Comparison of ENCODE assay signal across 8 cellular contexts in genomic region chr2:70123051-70123828, GRCh38. TPM values are rescaled to one million over a fixed set of nuclear protein-coding genes. Genes with fewer than 3 reads are reported as not detected.
DNase-seq lines count a peak whose midpoint lies in the region; ATAC-seq and TF ChIP-seq lines count a peak whose summit lies in the region.

No MANE protein-coding gene starts in this region.

- TF ChIP-seq CTCF in GM12865 (IDR thresholded peaks at IDR 0.05; ENCODE audit: insufficient read depth, low read depth, low read length, missing control alignments) = no peak
- TF ChIP-seq CTCF in Peyer's patch (IDR thresholded peaks at IDR 0.05) = no peak
- no peak for TF ChIP-seq CTCF in endothelial cell (IDR thresholded peaks at IDR 0.05; ENCODE audit: unreplicated experiment)

- H3K9me3 Mint-ChIP-seq in endothelial cell (ENCODE audit: unreplicated experiment) (no peaks in the 10 kb centered on the region), naive B cell (peaks cover 0 to 4% (median 0%) of the 10 kb centered on the region in 7 donors)

- H3K36me3 Mint-ChIP-seq in endothelial cell (ENCODE audit: low read depth, unreplicated experiment) (peaks cover 15% of the 10 kb centered on the region), naive B cell (no peaks in the 10 kb centered on the region)

- H3K27ac ChIP-seq in Peyer's patch = peak overlapping the region; percentile 96 to 100 (median 97)

- no peaks in the 10 kb centered on the region for H3K36me3 ChIP-seq in Peyer's patch

- H3K4me3 Mint-ChIP-seq in endothelial cell (ENCODE audit: unreplicated experiment) (peak overlapping the region; percentile 97), naive B cell (peak overlapping the region; percentile 79 to 98 (median 96))

- TF ChIP-seq POLR2A in Peyer's patch (IDR thresholded peaks at IDR 0.05) = no peak

- no peaks in the 10 kb centered on the region for H3K9me3 ChIP-seq in Peyer's patch

- H3K4me1 Mint-ChIP-seq in endothelial cell (ENCODE audit: unreplicated experiment) = peaks cover 45% of the 10 kb centered on the region
- peaks cover 48 to 85% (median 81%) of the 10 kb centered on the region in 3 donors for H3K4me1 Mint-ChIP-seq in naive B cell

- H3K27ac Mint-ChIP-seq in endothelial cell (ENCODE audit: unreplicated experiment) (peak overlapping the region; percentile 100), naive B cell (peak overlapping the region; percentile 98 to 100 (median 100))

- no peaks in the 10 kb centered on the region for H3K27me3 ChIP-seq in Peyer's patch

- H3K27me3 Mint-ChIP-seq in endothelial cell (ENCODE audit: unreplicated experiment) = peaks cover 25% of the 10 kb centered on the region
- H3K27me3 Mint-ChIP-seq in naive B cell = no peaks in the 10 kb centered on the region

- H3K4me3 ChIP-seq in GM12865 (ENCODE audit: low read depth, low read length) (peak overlapping the region; percentile 74; the same call in 1 of the 2 replicates), Peyer's patch (peak overlapping the region in 3 of 4 donors; percentile 54 to 84 (median 62))

- DNase-seq in GM12865 (ENCODE audit: low read depth) = no peak
- peak in 1 of 3 donors; percentile 54 for DNase-seq in Peyer's patch
- no peak for DNase-seq in endothelial cell (ENCODE audit: low spot score)
- DNase-seq in naive B cell = no peak
- DNase-seq in SHP77 (lab: John Stamatoyannopoulos, UW) = no peak
- DNase-seq in NCI-H1436 treated with DMSO at 0.1 percent for 48 hours (lab: John Stamatoyannopoulos, UW) = no peak

- no peak for ATAC-seq in naive B cell (ENCODE audit: low read depth in 2 of 2)
- ATAC-seq in GM18520 (IDR thresholded peaks at IDR 0.05; ENCODE audit: unreplicated experiment) = no peak
- ATAC-seq in HG02973 (IDR thresholded peaks at IDR 0.05; ENCODE audit: unreplicated experiment) = no peak

- H3K4me1 ChIP-seq in Peyer's patch = peaks cover 0 to 23% (median 12%) of the 10 kb centered on the region in 4 donors

RNA-seq across cellular contexts. Expression of gene PCBP1, which starts 36.0 kb away (rescaled TPM):
- total RNA-seq in Peyer's patch (100 to 1,000 TPM; 129 to 152 (median 134) TPM), endothelial cell (ENCODE audit: unreplicated experiment) (302 TPM)
- 100 to 1,000 TPM; 108 to 148 (median 126) TPM for polyA plus RNA-seq in naive B cell (ENCODE audit: low read depth in 6 of 6)
